In genomic region chr15:62390793-62391543, GRCh38 we compare ENCODE assay signal across 1 cellular context.
TF ChIP-seq lines count a peak whose summit lies in the region.

No MANE protein-coding gene starts in this region.

TF ChIP-seq in HepG2, 621 proteins besides CTCF, POLR2A, EP300 and RAD21 (continued from another document and continues in another):
- TF ChIP-seq, protein P1, sequence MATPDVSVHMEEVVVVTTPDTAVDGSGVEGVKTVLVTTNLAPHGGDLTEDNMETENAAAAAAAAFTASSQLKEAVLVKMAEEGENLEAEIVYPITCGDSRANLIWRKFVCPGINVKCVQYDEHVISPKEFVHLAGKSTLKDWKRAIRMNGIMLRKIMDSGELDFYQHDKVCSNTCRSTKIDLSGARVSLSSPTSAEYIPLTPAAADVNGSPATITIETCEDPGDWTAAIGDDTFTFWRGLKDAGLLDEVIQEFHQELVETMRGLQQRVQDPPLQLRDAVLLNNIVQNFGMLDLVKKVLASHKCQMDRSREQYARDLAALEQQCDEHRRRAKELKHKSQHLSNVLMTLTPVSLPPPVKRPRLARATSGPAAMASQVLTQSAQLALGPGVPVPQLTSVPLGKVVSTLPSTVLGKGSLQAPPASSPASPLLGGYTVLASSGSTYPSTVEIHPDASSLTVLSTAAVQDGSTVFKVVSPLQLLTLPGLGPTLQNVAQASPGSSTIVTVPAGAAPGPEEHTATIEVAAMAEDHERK (CRISPR knock-in tag; IDR thresholded peaks at IDR 0.05; ENCODE audit: low read depth), result no peak
- TF ChIP-seq HBP1 (CRISPR knock-in tag; IDR thresholded peaks at IDR 0.05; ENCODE audit: low read depth), result no peak
- TF ChIP-seq, protein P2, sequence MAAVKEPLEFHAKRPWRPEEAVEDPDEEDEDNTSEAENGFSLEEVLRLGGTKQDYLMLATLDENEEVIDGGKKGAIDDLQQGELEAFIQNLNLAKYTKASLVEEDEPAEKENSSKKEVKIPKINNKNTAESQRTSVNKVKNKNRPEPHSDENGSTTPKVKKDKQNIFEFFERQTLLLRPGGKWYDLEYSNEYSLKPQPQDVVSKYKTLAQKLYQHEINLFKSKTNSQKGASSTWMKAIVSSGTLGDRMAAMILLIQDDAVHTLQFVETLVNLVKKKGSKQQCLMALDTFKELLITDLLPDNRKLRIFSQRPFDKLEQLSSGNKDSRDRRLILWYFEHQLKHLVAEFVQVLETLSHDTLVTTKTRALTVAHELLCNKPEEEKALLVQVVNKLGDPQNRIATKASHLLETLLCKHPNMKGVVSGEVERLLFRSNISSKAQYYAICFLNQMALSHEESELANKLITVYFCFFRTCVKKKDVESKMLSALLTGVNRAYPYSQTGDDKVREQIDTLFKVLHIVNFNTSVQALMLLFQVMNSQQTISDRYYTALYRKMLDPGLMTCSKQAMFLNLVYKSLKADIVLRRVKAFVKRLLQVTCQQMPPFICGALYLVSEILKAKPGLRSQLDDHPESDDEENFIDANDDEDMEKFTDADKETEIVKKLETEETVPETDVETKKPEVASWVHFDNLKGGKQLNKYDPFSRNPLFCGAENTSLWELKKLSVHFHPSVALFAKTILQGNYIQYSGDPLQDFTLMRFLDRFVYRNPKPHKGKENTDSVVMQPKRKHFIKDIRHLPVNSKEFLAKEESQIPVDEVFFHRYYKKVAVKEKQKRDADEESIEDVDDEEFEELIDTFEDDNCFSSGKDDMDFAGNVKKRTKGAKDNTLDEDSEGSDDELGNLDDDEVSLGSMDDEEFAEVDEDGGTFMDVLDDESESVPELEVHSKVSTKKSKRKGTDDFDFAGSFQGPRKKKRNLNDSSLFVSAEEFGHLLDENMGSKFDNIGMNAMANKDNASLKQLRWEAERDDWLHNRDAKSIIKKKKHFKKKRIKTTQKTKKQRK (IDR thresholded peaks at IDR 0.05; ENCODE audit: low read length), result no peak
- TF ChIP-seq ZFP90 (CRISPR knock-in tag; IDR thresholded peaks at IDR 0.05; ENCODE audit: borderline replicate concordance), result no peak
- no peak for TF ChIP-seq KLF9 (CRISPR knock-in tag; IDR thresholded peaks at IDR 0.05; ENCODE audit: low read depth)
- TF ChIP-seq GTF3A (CRISPR knock-in tag; conservative IDR thresholded peaks at IDR 0.05), result no peak
- no peak for TF ChIP-seq ZNF317 (CRISPR knock-in tag; IDR thresholded peaks at IDR 0.05)
- 0 out of 2 replicates have a peak, but pooled peaks have one; percentile 40 for TF ChIP-seq ZNF572 (CRISPR knock-in tag; IDR thresholded peaks at IDR 0.05)
- TF ChIP-seq PCBP2 (optimal IDR thresholded peaks at IDR 0.05; ENCODE audit: low read depth, low read length, poor library complexity, severe bottlenecking), result no peak
- TF ChIP-seq ARNT2 (CRISPR knock-in tag; IDR thresholded peaks at IDR 0.05; ENCODE audit: low read depth), result 0 out of 2 replicates have a peak, but pooled peaks have one; percentile 6
- TF ChIP-seq RAD51 (IDR thresholded peaks at IDR 0.05; ENCODE audit: borderline replicate concordance), result no peak
- no peak for TF ChIP-seq SSRP1 (CRISPR knock-in tag; IDR thresholded peaks at IDR 0.05)
- no peak for TF ChIP-seq HHEX (CRISPR knock-in tag; IDR thresholded peaks at IDR 0.05)
- 0 out of 2 replicates have a peak, but pooled peaks have one; percentile 1 for TF ChIP-seq FOXO1 (CRISPR knock-in tag; IDR thresholded peaks at IDR 0.05)
- no peak for TF ChIP-seq ETV5 (CRISPR knock-in tag; IDR thresholded peaks at IDR 0.05; ENCODE audit: borderline replicate concordance)
- peak; percentile 9 for TF ChIP-seq YY1 (IDR thresholded peaks at IDR 0.05; ENCODE audit: insufficient read depth, insufficient replicate concordance, low read depth, low read length)
- no peak for TF ChIP-seq RXRB (CRISPR knock-in tag; IDR thresholded peaks at IDR 0.05; ENCODE audit: borderline replicate concordance)
- TF ChIP-seq, protein P3, sequence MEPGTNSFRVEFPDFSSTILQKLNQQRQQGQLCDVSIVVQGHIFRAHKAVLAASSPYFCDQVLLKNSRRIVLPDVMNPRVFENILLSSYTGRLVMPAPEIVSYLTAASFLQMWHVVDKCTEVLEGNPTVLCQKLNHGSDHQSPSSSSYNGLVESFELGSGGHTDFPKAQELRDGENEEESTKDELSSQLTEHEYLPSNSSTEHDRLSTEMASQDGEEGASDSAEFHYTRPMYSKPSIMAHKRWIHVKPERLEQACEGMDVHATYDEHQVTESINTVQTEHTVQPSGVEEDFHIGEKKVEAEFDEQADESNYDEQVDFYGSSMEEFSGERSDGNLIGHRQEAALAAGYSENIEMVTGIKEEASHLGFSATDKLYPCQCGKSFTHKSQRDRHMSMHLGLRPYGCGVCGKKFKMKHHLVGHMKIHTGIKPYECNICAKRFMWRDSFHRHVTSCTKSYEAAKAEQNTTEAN (CRISPR knock-in tag; conservative IDR thresholded peaks at IDR 0.05), result no peak
- TF ChIP-seq, protein P4, sequence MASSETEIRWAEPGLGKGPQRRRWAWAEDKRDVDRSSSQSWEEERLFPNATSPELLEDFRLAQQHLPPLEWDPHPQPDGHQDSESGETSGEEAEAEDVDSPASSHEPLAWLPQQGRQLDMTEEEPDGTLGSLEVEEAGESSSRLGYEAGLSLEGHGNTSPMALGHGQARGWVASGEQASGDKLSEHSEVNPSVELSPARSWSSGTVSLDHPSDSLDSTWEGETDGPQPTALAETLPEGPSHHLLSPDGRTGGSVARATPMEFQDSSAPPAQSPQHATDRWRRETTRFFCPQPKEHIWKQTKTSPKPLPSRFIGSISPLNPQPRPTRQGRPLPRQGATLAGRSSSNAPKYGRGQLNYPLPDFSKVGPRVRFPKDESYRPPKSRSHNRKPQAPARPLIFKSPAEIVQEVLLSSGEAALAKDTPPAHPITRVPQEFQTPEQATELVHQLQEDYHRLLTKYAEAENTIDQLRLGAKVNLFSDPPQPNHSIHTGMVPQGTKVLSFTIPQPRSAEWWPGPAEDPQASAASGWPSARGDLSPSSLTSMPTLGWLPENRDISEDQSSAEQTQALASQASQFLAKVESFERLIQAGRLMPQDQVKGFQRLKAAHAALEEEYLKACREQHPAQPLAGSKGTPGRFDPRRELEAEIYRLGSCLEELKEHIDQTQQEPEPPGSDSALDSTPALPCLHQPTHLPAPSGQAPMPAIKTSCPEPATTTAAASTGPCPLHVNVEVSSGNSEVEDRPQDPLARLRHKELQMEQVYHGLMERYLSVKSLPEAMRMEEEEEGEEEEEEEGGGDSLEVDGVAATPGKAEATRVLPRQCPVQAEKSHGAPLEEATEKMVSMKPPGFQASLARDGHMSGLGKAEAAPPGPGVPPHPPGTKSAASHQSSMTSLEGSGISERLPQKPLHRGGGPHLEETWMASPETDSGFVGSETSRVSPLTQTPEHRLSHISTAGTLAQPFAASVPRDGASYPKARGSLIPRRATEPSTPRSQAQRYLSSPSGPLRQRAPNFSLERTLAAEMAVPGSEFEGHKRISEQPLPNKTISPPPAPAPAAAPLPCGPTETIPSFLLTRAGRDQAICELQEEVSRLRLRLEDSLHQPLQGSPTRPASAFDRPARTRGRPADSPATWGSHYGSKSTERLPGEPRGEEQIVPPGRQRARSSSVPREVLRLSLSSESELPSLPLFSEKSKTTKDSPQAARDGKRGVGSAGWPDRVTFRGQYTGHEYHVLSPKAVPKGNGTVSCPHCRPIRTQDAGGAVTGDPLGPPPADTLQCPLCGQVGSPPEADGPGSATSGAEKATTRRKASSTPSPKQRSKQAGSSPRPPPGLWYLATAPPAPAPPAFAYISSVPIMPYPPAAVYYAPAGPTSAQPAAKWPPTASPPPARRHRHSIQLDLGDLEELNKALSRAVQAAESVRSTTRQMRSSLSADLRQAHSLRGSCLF (CRISPR knock-in tag; IDR thresholded peaks at IDR 0.05; ENCODE audit: borderline replicate concordance), result no peak
- no peak for TF ChIP-seq MNT (IDR thresholded peaks at IDR 0.05)
- no peak for TF ChIP-seq ZNF33A (CRISPR knock-in tag; IDR thresholded peaks at IDR 0.05; ENCODE audit: borderline replicate concordance)
- no peak for TF ChIP-seq LBX2 (CRISPR knock-in tag; IDR thresholded peaks at IDR 0.05; ENCODE audit: borderline replicate concordance)
- TF ChIP-seq ONECUT2 (CRISPR knock-in tag; IDR thresholded peaks at IDR 0.05), result 0 out of 2 replicates have a peak, but pooled peaks have one; percentile 30
- TF ChIP-seq SMYD3 (CRISPR knock-in tag; IDR thresholded peaks at IDR 0.05), result no peak; the same call in 1 of the 2 replicates
- TF ChIP-seq ZNF230 (CRISPR knock-in tag; IDR thresholded peaks at IDR 0.05), result 0 out of 2 replicates have a peak, but pooled peaks have one; percentile 6
- no peak for TF ChIP-seq NR3C1 (CRISPR knock-in tag; IDR thresholded peaks at IDR 0.05)
- TF ChIP-seq ZNF136 (CRISPR knock-in tag; IDR thresholded peaks at IDR 0.05; ENCODE audit: low read depth), result no peak
- TF ChIP-seq NCOR1 (IDR thresholded peaks at IDR 0.05; ENCODE audit: borderline replicate concordance, low read length), result no peak
- no peak for TF ChIP-seq ZBTB39 (CRISPR knock-in tag; IDR thresholded peaks at IDR 0.05)
- no peak for TF ChIP-seq SMARCC2 (IDR thresholded peaks at IDR 0.05)
- TF ChIP-seq ZNF205 (CRISPR knock-in tag; IDR thresholded peaks at IDR 0.05), result no peak
- TF ChIP-seq ATF7-NPFF (CRISPR knock-in tag; IDR thresholded peaks at IDR 0.05; ENCODE audit: low read depth), result no peak
- no peak for TF ChIP-seq ESRRA (CRISPR knock-in tag; IDR thresholded peaks at IDR 0.05; ENCODE audit: low read depth)
- TF ChIP-seq ZNF878 (CRISPR knock-in tag; IDR thresholded peaks at IDR 0.05), result no peak
- TF ChIP-seq RBM22 (optimal IDR thresholded peaks at IDR 0.05; ENCODE audit: low read length), result no peak
- TF ChIP-seq JUN (CRISPR knock-in tag; IDR thresholded peaks at IDR 0.05), result no peak
- no peak for TF ChIP-seq ZNF354B (CRISPR knock-in tag; IDR thresholded peaks at IDR 0.05)
- TF ChIP-seq ZNF235 (CRISPR knock-in tag; IDR thresholded peaks at IDR 0.05; ENCODE audit: borderline replicate concordance), result no peak; the same call in 1 of the 2 replicates
- no peak for TF ChIP-seq KMT2B (CRISPR knock-in tag; IDR thresholded peaks at IDR 0.05)
- no peak for TF ChIP-seq NR2F1 (CRISPR knock-in tag; IDR thresholded peaks at IDR 0.05)
- TF ChIP-seq ZNF138 (CRISPR knock-in tag; IDR thresholded peaks at IDR 0.05; ENCODE audit: low read depth), result no peak
- no peak for TF ChIP-seq RORA (CRISPR knock-in tag; IDR thresholded peaks at IDR 0.05)
- TF ChIP-seq, protein P5, sequence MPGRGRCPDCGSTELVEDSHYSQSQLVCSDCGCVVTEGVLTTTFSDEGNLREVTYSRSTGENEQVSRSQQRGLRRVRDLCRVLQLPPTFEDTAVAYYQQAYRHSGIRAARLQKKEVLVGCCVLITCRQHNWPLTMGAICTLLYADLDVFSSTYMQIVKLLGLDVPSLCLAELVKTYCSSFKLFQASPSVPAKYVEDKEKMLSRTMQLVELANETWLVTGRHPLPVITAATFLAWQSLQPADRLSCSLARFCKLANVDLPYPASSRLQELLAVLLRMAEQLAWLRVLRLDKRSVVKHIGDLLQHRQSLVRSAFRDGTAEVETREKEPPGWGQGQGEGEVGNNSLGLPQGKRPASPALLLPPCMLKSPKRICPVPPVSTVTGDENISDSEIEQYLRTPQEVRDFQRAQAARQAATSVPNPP (CRISPR knock-in tag; IDR thresholded peaks at IDR 0.05), result no peak
- TF ChIP-seq ZNF282 (IDR thresholded peaks at IDR 0.05; ENCODE audit: partially characterized antibody), result no peak
- TF ChIP-seq KLF13 (CRISPR knock-in tag; IDR thresholded peaks at IDR 0.05), result no peak
- TF ChIP-seq SPEN (CRISPR knock-in tag; IDR thresholded peaks at IDR 0.05; ENCODE audit: low read depth), result no peak
- no peak for TF ChIP-seq CEBPG (CRISPR knock-in tag; IDR thresholded peaks at IDR 0.05)
- TF ChIP-seq RARA (CRISPR knock-in tag; IDR thresholded peaks at IDR 0.05), result no peak
